ENCODE assay signal across 32 cellular contexts in the genomic region with DNA sequence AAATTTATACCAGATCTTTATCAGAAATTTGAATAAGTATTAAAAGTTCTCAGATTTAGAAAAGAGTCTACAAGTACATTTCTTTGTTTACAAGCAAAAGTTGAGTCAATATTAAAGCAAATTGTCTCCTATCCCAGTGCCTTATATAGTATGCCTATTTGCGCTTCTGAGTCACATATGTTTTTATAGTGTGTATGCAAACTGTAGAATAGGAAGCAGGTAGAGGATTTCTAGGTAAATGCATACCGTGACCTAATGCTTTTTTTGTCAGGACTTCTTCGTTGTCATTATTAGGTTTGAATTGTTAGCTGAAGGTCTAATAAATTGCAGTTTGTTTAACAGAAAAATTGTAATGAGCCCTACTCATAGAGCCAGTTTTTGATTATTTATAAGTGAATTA.
"Had no signal": no experiment of that assay in that cellular context is flagged by ENCODE, and none has a peak within 500 bp of the region (broad histone marks: within the 10 kb centered on the region; RNA-seq: fewer than 3 reads in every experiment).

No MANE protein-coding gene starts in this region.

- ATAC-seq: activated CD8-positive, alpha-beta T cell treated with anti-CD3 and anti-CD28 coated beads for 36 hours; activated naive CD4-positive, alpha-beta T cell treated with anti-CD3 and anti-CD28 coated beads, Interleukin-2, amount 50 U/mL, for 72 hours; activated T-cell treated with anti-CD3 and anti-CD28 coated beads, Interleukin-2, amount 50 U/mL, for 4 hours; activated T-cell treated with anti-CD3 and anti-CD28 coated beads, Interleukin-2, amount 50 U/mL, for 72 hours; activated T-helper 17 cell treated with anti-CD3 and anti-CD28 coated beads, Interleukin-2, amount 50 U/mL, for 72 hours had no signal

- H3K27ac ChIP-seq: adrenal gland, ascending aorta, cardiac muscle cell, VCaP had no signal

- H3K27me3 ChIP-seq: adrenal gland, ascending aorta, cardiac muscle cell had no signal

- H3K36me3 ChIP-seq: adrenal gland had no signal

- H3K4me3 ChIP-seq: adrenal gland, ascending aorta, cardiac muscle cell had no signal

- DNase-seq: activated B cell treated with CpG ODN at 0.5 μM for 24 hours; activated CD4-positive, alpha-beta memory T cell treated with anti-CD3 and anti-CD28 coated beads for 36 hours; activated CD4-positive, alpha-beta T cell treated with anti-CD3 and anti-CD28 coated beads for 4 hours; activated CD4-positive, alpha-beta T cell treated with anti-CD3 and anti-CD28 coated beads, Interleukin-2, amount 10 ng/mL, durations not matched to agents 24 days and 14 days; activated CD4-positive, alpha-beta T cell treated with anti-CD3 and anti-CD28 coated beads, Interleukin-2, amount 50 U/mL, for 1 hour; activated CD4-positive, alpha-beta T cell treated with anti-CD3 and anti-CD28 coated beads, Interleukin-2, amount 50 U/mL, for 4 hours; activated CD4-positive, CD25-positive, alpha-beta regulatory T cell treated with anti-CD3 and anti-CD28 coated beads, Interleukin-2, amount 50 U/mL, for 72 hours; activated CD8-positive, alpha-beta memory T cell treated with anti-CD3 and anti-CD28 coated beads, Interleukin-2, amount 50 U/mL, for 4 hours; activated CD8-positive, alpha-beta T cell treated with anti-CD3 and anti-CD28 coated beads for 36 hours; activated effector memory CD4-positive, alpha-beta T cell treated with anti-CD3 and anti-CD28 coated beads, Interleukin-2, amount 50 U/mL, for 16 hours; activated gamma-delta T cell treated with Interleukin-2 at 50 U/mL for 16 hours; activated naive CD4-positive, alpha-beta T cell; activated naive CD4-positive, alpha-beta T cell treated with anti-CD3 and anti-CD28 coated beads for 36 hours; activated naive CD4-positive, alpha-beta T cell treated with anti-CD3 and anti-CD28 coated beads, Interleukin-2, amount 50 U/mL, for 16 hours; activated naive CD8-positive, alpha-beta T cell treated with anti-CD3 and anti-CD28 coated beads for 36 hours; activated T-cell treated with anti-CD3 and anti-CD28 coated beads for 4 hours; activated T-cell treated with anti-CD3 and anti-CD28 coated beads, Interleukin-2, amount 50 U/mL, for 1 hour; activated T-cell treated with anti-CD3 and anti-CD28 coated beads, Interleukin-2, amount 50 U/mL, for 4 hours; activated T-cell treated with anti-CD3 and anti-CD28 coated beads, Interleukin-2, amount 50 U/mL, for 72 hours; adrenal gland; amygdala; anterior cingulate cortex; caudate nucleus; cerebellar nuclear complex; T-helper 2 cell; T-helper 9 cell had no signal

- FAIRE-seq: bronchial epithelial cell had no signal

- H3K9me3 ChIP-seq: adrenal gland, ascending aorta had no signal

- H3K4me1 ChIP-seq: adrenal gland, ascending aorta had no signal
